23 cellular contexts compared by ENCODE assay signal in genomic region chr16:67254809-67255552, GRCh38. TPM values are rescaled to one million over a fixed set of nuclear protein-coding genes. Genes with fewer than 3 reads are reported as not detected.
DNase-seq lines count a peak whose midpoint lies in the region; ATAC-seq, FAIRE-seq and TF ChIP-seq lines count a peak whose summit lies in the region.
"Had no signal": no experiment of that assay in that cellular context is flagged by ENCODE, and none has a peak within 500 bp of the region (broad histone marks: within the 10 kb centered on the region; RNA-seq: fewer than 3 reads in every experiment).

No MANE protein-coding gene starts in this region.

- H3K4me3 ChIP-seq in HepG2 (replicated peaks in 1 of 3; ENCODE audit: insufficient read depth in 1 of 3, low read depth in 2 of 3, low read length in 3 of 3) (no peak overlapping the region), right lobe of liver (no peak overlapping the region), mucosa of descending colon (no peak overlapping the region), psoas muscle (no peak overlapping the region), thyroid gland (replicated peaks in 1 of 3) (no peak overlapping the region)
- H3K4me3 ChIP-seq: BLaER1, GM23248, MG63, PC-9 had no signal

- H3K27ac ChIP-seq in HepG2 (ENCODE audit: extremely low read length, insufficient read depth, low read length) = no peak overlapping the region
- H3K27ac ChIP-seq in right lobe of liver = no peak overlapping the region
- no peak overlapping the region for H3K27ac ChIP-seq in psoas muscle
- H3K27ac ChIP-seq in thyroid gland = no peak overlapping the region
- H3K27ac ChIP-seq: BLaER1, GM23248, PC-9 had no signal

- no peaks in the 10 kb centered on the region for H3K79me2 ChIP-seq in HepG2 (ENCODE audit: insufficient read depth, low read length)

- H2AFZ ChIP-seq in HepG2 (ENCODE audit: low read length) = no peak overlapping the region
- H2AFZ ChIP-seq: GM23248, PC-9 had no signal

- H3K36me3 ChIP-seq in HepG2 (replicated peaks in 1 of 2; ENCODE audit: control insufficient read depth in 1 of 2, insufficient read depth in 2 of 2, low read length in 2 of 2) = no peaks in the 10 kb centered on the region
- H3K36me3 ChIP-seq in right lobe of liver = no peaks in the 10 kb centered on the region
- no peaks in the 10 kb centered on the region for H3K36me3 ChIP-seq in mucosa of descending colon (ENCODE audit: low read depth)
- H3K36me3 ChIP-seq in psoas muscle (ENCODE audit: insufficient read depth in 1 of 2, low read depth in 1 of 2) = peaks cover 0 to 6% of the 10 kb centered on the region in 2 donors
- no peaks in the 10 kb centered on the region for H3K36me3 ChIP-seq in thyroid gland
- H3K36me3 ChIP-seq: BLaER1, MG63 had no signal

- 69% methylated on average over 17 of the region's 18 CpGs for WGBS in HepG2 (ENCODE audit: low lambda C conversion rate)
- 90% methylated on average over 4 of the region's 18 CpGs for WGBS in right lobe of liver (ENCODE audit: insufficient coverage, low coverage, low lambda C conversion rate, missing lambda C conversion rate)
- WGBS in psoas muscle, 3 donors = 88 to 92% (median 89%) methylated on average over 18 of the region's 18 CpGs
- WGBS in thyroid gland, 2 donors = 90 to 93% methylated on average over 12 to 18 of the region's 18 CpGs

- in situ Hi-C loops in HepG2 (cut with HindIII; ENCODE audit: extremely low pct_ligation_motif_present, low pct_unique_long_range_greater_than_20kb) = no loop called here

- TF ChIP-seq POLR2A in HepG2 (IDR thresholded peaks at IDR 0.05; ENCODE audit: insufficient read depth in 1 of 2, low read depth in 2 of 2, low read length in 2 of 2) (no peak), right lobe of liver (IDR thresholded peaks at IDR 0.05) (no peak), thyroid gland (IDR thresholded peaks at IDR 0.05) (no peak)

- H3K9ac ChIP-seq in HepG2 (ENCODE audit: insufficient read depth, low read depth, low read length) = no peak overlapping the region
- H3K9ac ChIP-seq: BLaER1, GM23248 had no signal

- TF ChIP-seq EP300 in HepG2 (IDR thresholded peaks at IDR 0.05; ENCODE audit: low read depth in 2 of 2, low read length in 2 of 2) (no peak), HepG2 (CRISPR knock-in tag; IDR thresholded peaks at IDR 0.05; ENCODE audit: borderline replicate concordance) (no peak)

- no peak for TF ChIP-seq RAD21 in HepG2 (CRISPR knock-in tag; IDR thresholded peaks at IDR 0.05)

- POLR2A ChIA-PET in HepG2 (lab: Yijun Ruan, JAX) = no interaction called here

- no TSS peak for BruUV-seq in HepG2 (replicated peaks; lab: Mats Ljungman, UMichigan)

- CTCF ChIA-PET in HepG2 (lab: Yijun Ruan, JAX; ENCODE audit: low intra/inter-chr PET ratio, low total read pairs) = no interaction called here

- H3K4me2 ChIP-seq in HepG2 (ENCODE audit: low read depth, low read length) = no peak overlapping the region
- H3K4me2 ChIP-seq: BLaER1, PC-9 had no signal

- ATAC-seq in HepG2 (no peak), right lobe of liver (no peak), mucosa of descending colon (peak; percentile 46), psoas muscle (no peak), GM21529 (IDR thresholded peaks at IDR 0.05; ENCODE audit: unreplicated experiment) (no peak)

- H3K27me3 ChIP-seq in HepG2 (ENCODE audit: control insufficient read depth in 1 of 2, insufficient read depth in 2 of 2, low read length in 2 of 2) (peaks cover 0 to 7% of the 10 kb centered on the region in 2 experiments; a peak in 2 of 5 replicates), right lobe of liver (no peaks in the 10 kb centered on the region), psoas muscle (ENCODE audit: insufficient read depth in 3 of 3, low read length in 2 of 3) (no peaks in the 10 kb centered on the region), thyroid gland (no peaks in the 10 kb centered on the region)
- H3K27me3 ChIP-seq: MG63 had no signal

- TF ChIP-seq CTCF in HepG2 (CRISPR knock-in tag; IDR thresholded peaks at IDR 0.05) (no peak), right lobe of liver (IDR thresholded peaks at IDR 0.05) (no peak), mucosa of descending colon (IDR thresholded peaks at IDR 0.05) (no peak), psoas muscle (IDR thresholded peaks at IDR 0.05) (no peak), thyroid gland (IDR thresholded peaks at IDR 0.05) (no peak)

- H3K9me3 ChIP-seq in HepG2 (ENCODE audit: low read length) (no peaks in the 10 kb centered on the region), right lobe of liver (no peaks in the 10 kb centered on the region), mucosa of descending colon (no peaks in the 10 kb centered on the region), psoas muscle (no peaks in the 10 kb centered on the region), thyroid gland (no peaks in the 10 kb centered on the region)
- H3K9me3 ChIP-seq: BLaER1, MG63 had no signal

- no peaks in the 10 kb centered on the region for H4K20me1 ChIP-seq in HepG2 (ENCODE audit: insufficient read depth, low read length)
- H4K20me1 ChIP-seq: BLaER1 had no signal

- intact Hi-C loops in HepG2 (cut with micrococcal nuclease; ENCODE audit: unreplicated experiment) = no loop called here
- intact Hi-C loops in right lobe of liver (cut with DNase I) = loop anchor here in 1 of 2 donors (10.0 kb wide), 1 partner anchor 140 kb away; the partner anchor contains the start of gene TPPP3
- intact Hi-C loops in mucosa of descending colon (cut with DNase I, micrococcal nuclease) = no loop called here
- intact Hi-C loops in psoas muscle (cut with DNase I) = loop anchor here (5.0 to 10.0 kb wide), 2 partner anchors 160 to 397 kb away; partner anchors contain the start of gene ZDHHC1 (in 1 of the 2)
- intact Hi-C loops in thyroid gland (cut with DNase I) = no loop called here

- H3K4me1 ChIP-seq in HepG2 (ENCODE audit: insufficient read depth, low read length) (peaks cover 20% of the 10 kb centered on the region), right lobe of liver (no peaks in the 10 kb centered on the region), mucosa of descending colon (ENCODE audit: low read depth) (no peaks in the 10 kb centered on the region), psoas muscle (no peaks in the 10 kb centered on the region), thyroid gland (no peaks in the 10 kb centered on the region)

- no peak for DNase-seq in HepG2 (ENCODE audit: low spot score)
- no peak for DNase-seq in right lobe of liver
- peak in 2 of 3 donors; percentile 25 to 29 for DNase-seq in mucosa of descending colon
- peak; percentile 12 to 39 for DNase-seq in psoas muscle
- no peak for DNase-seq in activated T-cell treated with anti-CD3 and anti-CD28 coated beads, Interleukin-2, amount 50 U/mL, for 48 hours
- DNase-seq in thyroid gland = no peak
- DNase-seq: CD4-positive, alpha-beta T cell; GM23248; H7; KBM-7; MG63; NCI-H1417; NCI-H1694; NCI-H2029 treated with DMSO at 0.1 percent for 48 hours; NCI-H2227 treated with DMSO at 0.1 percent for 48 hours; NCI-H526 treated with DMSO at 0.1 percent for 48 hours; PC-9; SHP77 had no signal

- no peak for FAIRE-seq in HepG2 (lab: Jason Lieb, UNC)
- FAIRE-seq: A204.1, D721Med, GM18507 had no signal

RNA-seq across cellular contexts. Expression of gene SLC9A5, which starts 6.2 kb away (rescaled TPM):
- 0.15 and 0.58 TPM in 2 replicates for total RNA-seq in HepG2 (2016; rRNA removed; fragmentation: Illumina TruSeq; extraction: Trizol)
- 0.26 and 0.71 TPM in 2 replicates for total RNA-seq in HepG2 (2016; cell fraction: cytosol; rRNA removed; fragmentation: Illumina TruSeq; extraction: Trizol; ENCODE audit: low read depth)
- total RNA-seq in HepG2 (2016; cell fraction: insoluble cytoplasmic fraction; rRNA removed; fragmentation: Illumina TruSeq; extraction: Trizol) = 0.13 and 0.69 TPM in 2 replicates
- 0.21 and 0.46 TPM in 2 replicates for total RNA-seq in HepG2 (2016; cell fraction: membrane; rRNA removed; fragmentation: Illumina TruSeq; extraction: Trizol)
- 0.81 and 1.1 TPM in 2 replicates for total RNA-seq in HepG2 (2016; cell fraction: nucleus; rRNA removed; fragmentation: Illumina TruSeq; extraction: Trizol)
- polyA plus RNA-seq in HepG2 (2011; rRNA removed) = 1.4 and 1.5 TPM in 2 replicates
- 0.54 and 0.66 TPM in 2 replicates for polyA plus RNA-seq in HepG2 (2011; cell fraction: cytosol; rRNA removed)
- polyA plus RNA-seq in HepG2 (2011; cell fraction: nucleus; rRNA removed) = 11.5 and 16.1 TPM in 2 replicates
- 0.86 and 0.88 TPM in 2 replicates for polyA plus RNA-seq in HepG2 (2012)
- polyA plus RNA-seq in HepG2 (2016; cell fraction: cytosol; fragmentation: Illumina TruSeq; extraction: Trizol; ENCODE audit: low read depth) = 0.06 and 0.33 TPM in 2 replicates
- 0.11 and 0.30 TPM in 2 replicates for polyA plus RNA-seq in HepG2 (2016; cell fraction: insoluble cytoplasmic fraction; fragmentation: Illumina TruSeq; extraction: Trizol; ENCODE audit: low read depth)
- 0.14 and 0.19 TPM in 2 replicates for polyA plus RNA-seq in HepG2 (2016; cell fraction: membrane; fragmentation: Illumina TruSeq; extraction: Trizol; ENCODE audit: low read depth)
- polyA plus RNA-seq in HepG2 (2016; cell fraction: nucleus; fragmentation: Illumina TruSeq; extraction: Trizol; ENCODE audit: insufficient read depth, low read depth) = 1.8 and 2.8 TPM in 2 replicates
- polyA minus RNA-seq in HepG2 (2011; rRNA and poly(A)+ RNA removed; ENCODE audit: low replicate concordance) = 0.80 and 1.8 TPM in 2 replicates
- polyA minus RNA-seq in HepG2 (2011; cell fraction: cytosol; rRNA and poly(A)+ RNA removed) = 0.20 TPM in 1 of 2 replicates, not detected in the other
- 1.7 and 2.5 TPM in 2 replicates for polyA minus RNA-seq in HepG2 (2011; cell fraction: nucleus; rRNA and poly(A)+ RNA removed)
- total RNA-seq in right lobe of liver = under 1 TPM; 0.06 to 0.53 (median 0.15) TPM
- 1 to 10 TPM; 1.7 to 2.6 (median 1.9) TPM for total RNA-seq in mucosa of descending colon
- 1 to 10 TPM in 3 of 4 donors, under 1 TPM in 1; 0.59 to 1.7 (median 1.4) TPM for total RNA-seq in psoas muscle
- polyA plus RNA-seq in psoas muscle = 1 to 10 TPM in 1 of 3 donors, under 1 TPM in 2; 0.52 to 1.1 (median 0.91) TPM
- 1 to 10 TPM in 2 of 4 donors, under 1 TPM in 2; 0.56 to 3.0 (median 1.1) TPM for total RNA-seq in thyroid gland

RNA-seq across cellular contexts. Expression of gene FHOD1, which starts 7.7 kb away (rescaled TPM):
- 10.9 and 20.8 TPM in 2 replicates for total RNA-seq in HepG2 (2016; rRNA removed; fragmentation: Illumina TruSeq; extraction: Trizol)
- 5.1 and 5.8 TPM in 2 replicates for total RNA-seq in HepG2 (2016; cell fraction: cytosol; rRNA removed; fragmentation: Illumina TruSeq; extraction: Trizol; ENCODE audit: low read depth)
- 8.4 and 24.4 TPM in 2 replicates for total RNA-seq in HepG2 (2016; cell fraction: insoluble cytoplasmic fraction; rRNA removed; fragmentation: Illumina TruSeq; extraction: Trizol)
- 8.8 and 9.7 TPM in 2 replicates for total RNA-seq in HepG2 (2016; cell fraction: membrane; rRNA removed; fragmentation: Illumina TruSeq; extraction: Trizol)
- 34.0 and 35.5 TPM in 2 replicates for total RNA-seq in HepG2 (2016; cell fraction: nucleus; rRNA removed; fragmentation: Illumina TruSeq; extraction: Trizol)
- 15.0 and 20.0 TPM in 2 replicates for polyA plus RNA-seq in HepG2 (2011; rRNA removed)
- polyA plus RNA-seq in HepG2 (2011; cell fraction: cytosol; rRNA removed) = 3.6 and 6.2 TPM in 2 replicates
- polyA plus RNA-seq in HepG2 (2011; cell fraction: nucleus; rRNA removed) = 111 and 166 TPM in 2 replicates
- polyA plus RNA-seq in HepG2 (2012) = 18.8 and 19.0 TPM in 2 replicates
- 3.2 and 3.7 TPM in 2 replicates for polyA plus RNA-seq in HepG2 (2016; cell fraction: cytosol; fragmentation: Illumina TruSeq; extraction: Trizol; ENCODE audit: low read depth)
- polyA plus RNA-seq in HepG2 (2016; cell fraction: insoluble cytoplasmic fraction; fragmentation: Illumina TruSeq; extraction: Trizol; ENCODE audit: low read depth) = 8.1 and 13.0 TPM in 2 replicates
- polyA plus RNA-seq in HepG2 (2016; cell fraction: membrane; fragmentation: Illumina TruSeq; extraction: Trizol; ENCODE audit: low read depth) = 6.7 and 6.9 TPM in 2 replicates
- polyA plus RNA-seq in HepG2 (2016; cell fraction: nucleus; fragmentation: Illumina TruSeq; extraction: Trizol; ENCODE audit: insufficient read depth, low read depth) = 97.6 and 114 TPM in 2 replicates
- polyA minus RNA-seq in HepG2 (2011; rRNA and poly(A)+ RNA removed; ENCODE audit: low replicate concordance) = 13.4 and 16.3 TPM in 2 replicates
- 7.6 and 12.0 TPM in 2 replicates for polyA minus RNA-seq in HepG2 (2011; cell fraction: cytosol; rRNA and poly(A)+ RNA removed)
- 15.7 and 16.7 TPM in 2 replicates for polyA minus RNA-seq in HepG2 (2011; cell fraction: nucleus; rRNA and poly(A)+ RNA removed)
- 1 to 10 TPM; 2.3 to 9.6 (median 3.5) TPM for total RNA-seq in right lobe of liver
- 10 to 100 TPM; 30.7 to 36.5 (median 34.1) TPM for total RNA-seq in mucosa of descending colon
- 100 to 1,000 TPM in 3 of 4 donors, 10 to 100 TPM in 1; 61.5 to 154 (median 124) TPM for total RNA-seq in psoas muscle
- polyA plus RNA-seq in psoas muscle = 10 to 100 TPM; 16.9 to 48.7 (median 27.2) TPM
- total RNA-seq in thyroid gland = 10 to 100 TPM; 17.9 to 26.4 (median 24.3) TPM

RNA-seq across cellular contexts. Expression of gene PLEKHG4, which starts 24.4 kb away (rescaled TPM):
- total RNA-seq in HepG2 (2016; rRNA removed; fragmentation: Illumina TruSeq; extraction: Trizol) (9.0 and 13.6 TPM in 2 replicates), right lobe of liver (under 1 TPM; 0.09 to 0.53 (median 0.20) TPM), mucosa of descending colon (10 to 100 TPM in 2 of 3 donors, 1 to 10 TPM in 1; 8.0 to 15.4 (median 10.5) TPM), psoas muscle (1 to 10 TPM in 2 of 4 donors, under 1 TPM in 2; 0.28 to 1.9 (median 1.3) TPM), thyroid gland (10 to 100 TPM in 2 of 4 donors, 1 to 10 TPM in 2; 8.2 to 11.7 (median 9.5) TPM)
- 1.0 and 1.9 TPM in 2 replicates for total RNA-seq in HepG2 (2016; cell fraction: cytosol; rRNA removed; fragmentation: Illumina TruSeq; extraction: Trizol; ENCODE audit: low read depth)
- total RNA-seq in HepG2 (2016; cell fraction: insoluble cytoplasmic fraction; rRNA removed; fragmentation: Illumina TruSeq; extraction: Trizol) = 8.8 and 11.1 TPM in 2 replicates
- 2.5 and 2.8 TPM in 2 replicates for total RNA-seq in HepG2 (2016; cell fraction: membrane; rRNA removed; fragmentation: Illumina TruSeq; extraction: Trizol)
- total RNA-seq in HepG2 (2016; cell fraction: nucleus; rRNA removed; fragmentation: Illumina TruSeq; extraction: Trizol) = 13.6 and 15.4 TPM in 2 replicates
- polyA plus RNA-seq in HepG2 (2011; rRNA removed) (7.1 and 13.6 TPM in 2 replicates), psoas muscle (under 1 TPM; 0.60 to 1.00 (median 0.98) TPM)
- polyA plus RNA-seq in HepG2 (2011; cell fraction: cytosol; rRNA removed) = 3.8 and 5.1 TPM in 2 replicates
- 65.5 and 71.7 TPM in 2 replicates for polyA plus RNA-seq in HepG2 (2011; cell fraction: nucleus; rRNA removed)
- polyA plus RNA-seq in HepG2 (2012) = 4.8 and 7.4 TPM in 2 replicates
- 0.52 and 0.53 TPM in 2 replicates for polyA plus RNA-seq in HepG2 (2016; cell fraction: cytosol; fragmentation: Illumina TruSeq; extraction: Trizol; ENCODE audit: low read depth)
- 5.8 and 6.5 TPM in 2 replicates for polyA plus RNA-seq in HepG2 (2016; cell fraction: insoluble cytoplasmic fraction; fragmentation: Illumina TruSeq; extraction: Trizol; ENCODE audit: low read depth)
- polyA plus RNA-seq in HepG2 (2016; cell fraction: membrane; fragmentation: Illumina TruSeq; extraction: Trizol; ENCODE audit: low read depth) = 1.3 TPM in 2 replicates
- 33.1 and 40.1 TPM in 2 replicates for polyA plus RNA-seq in HepG2 (2016; cell fraction: nucleus; fragmentation: Illumina TruSeq; extraction: Trizol; ENCODE audit: insufficient read depth, low read depth)
- polyA minus RNA-seq in HepG2 (2011; rRNA and poly(A)+ RNA removed; ENCODE audit: low replicate concordance) = 17.3 and 27.5 TPM in 2 replicates
- 3.0 and 10.6 TPM in 2 replicates for polyA minus RNA-seq in HepG2 (2011; cell fraction: cytosol; rRNA and poly(A)+ RNA removed)
- 8.5 and 10.2 TPM in 2 replicates for polyA minus RNA-seq in HepG2 (2011; cell fraction: nucleus; rRNA and poly(A)+ RNA removed)

RNA-seq across cellular contexts. Expression of gene TMEM208, which starts 28.1 kb away (rescaled TPM):
- 50.6 and 72.9 TPM in 2 replicates for total RNA-seq in HepG2 (2016; rRNA removed; fragmentation: Illumina TruSeq; extraction: Trizol)
- total RNA-seq in HepG2 (2016; cell fraction: cytosol; rRNA removed; fragmentation: Illumina TruSeq; extraction: Trizol; ENCODE audit: low read depth) = 46.7 and 49.0 TPM in 2 replicates
- total RNA-seq in HepG2 (2016; cell fraction: insoluble cytoplasmic fraction; rRNA removed; fragmentation: Illumina TruSeq; extraction: Trizol) = 52.7 and 71.2 TPM in 2 replicates
- 48.8 and 62.4 TPM in 2 replicates for total RNA-seq in HepG2 (2016; cell fraction: membrane; rRNA removed; fragmentation: Illumina TruSeq; extraction: Trizol)
- total RNA-seq in HepG2 (2016; cell fraction: nucleus; rRNA removed; fragmentation: Illumina TruSeq; extraction: Trizol) = 57.5 and 64.0 TPM in 2 replicates
- polyA plus RNA-seq in HepG2 (2011; rRNA removed) = 58.8 and 66.9 TPM in 2 replicates
- 86.4 and 95.7 TPM in 2 replicates for polyA plus RNA-seq in HepG2 (2011; cell fraction: cytosol; rRNA removed)
- 60.0 and 64.8 TPM in 2 replicates for polyA plus RNA-seq in HepG2 (2011; cell fraction: nucleus; rRNA removed)
- polyA plus RNA-seq in HepG2 (2012) = 38.6 and 40.1 TPM in 2 replicates
- 47.9 and 51.3 TPM in 2 replicates for polyA plus RNA-seq in HepG2 (2016; cell fraction: cytosol; fragmentation: Illumina TruSeq; extraction: Trizol; ENCODE audit: low read depth)
- 53.9 and 64.3 TPM in 2 replicates for polyA plus RNA-seq in HepG2 (2016; cell fraction: insoluble cytoplasmic fraction; fragmentation: Illumina TruSeq; extraction: Trizol; ENCODE audit: low read depth)
- 49.5 and 59.3 TPM in 2 replicates for polyA plus RNA-seq in HepG2 (2016; cell fraction: membrane; fragmentation: Illumina TruSeq; extraction: Trizol; ENCODE audit: low read depth)
- 92.5 and 95.8 TPM in 2 replicates for polyA plus RNA-seq in HepG2 (2016; cell fraction: nucleus; fragmentation: Illumina TruSeq; extraction: Trizol; ENCODE audit: insufficient read depth, low read depth)
- polyA minus RNA-seq in HepG2 (2011; rRNA and poly(A)+ RNA removed; ENCODE audit: low replicate concordance) = 76.4 and 93.1 TPM in 2 replicates
- 16.8 and 20.6 TPM in 2 replicates for polyA minus RNA-seq in HepG2 (2011; cell fraction: cytosol; rRNA and poly(A)+ RNA removed)
- 58.8 and 60.5 TPM in 2 replicates for polyA minus RNA-seq in HepG2 (2011; cell fraction: nucleus; rRNA and poly(A)+ RNA removed)
- total RNA-seq in right lobe of liver = 10 to 100 TPM; 32.6 to 58.7 (median 40.5) TPM
- 10 to 100 TPM; 30.8 to 39.6 (median 36.1) TPM for total RNA-seq in mucosa of descending colon
- 10 to 100 TPM; 10.1 to 32.7 (median 20.5) TPM for total RNA-seq in psoas muscle
- 100 to 1,000 TPM in 1 of 3 donors, 10 to 100 TPM in 2; 64.3 to 111 (median 91.9) TPM for polyA plus RNA-seq in psoas muscle
- total RNA-seq in thyroid gland = 10 to 100 TPM; 53.2 to 69.0 (median 58.3) TPM

RNA-seq across cellular contexts. Expression of gene ELMO3, which starts 56.0 kb away (rescaled TPM):
- total RNA-seq in HepG2 (2016; rRNA removed; fragmentation: Illumina TruSeq; extraction: Trizol) (0.58 and 2.6 TPM in 2 replicates), right lobe of liver (1 to 10 TPM; 1.8 to 8.0 (median 4.6) TPM), mucosa of descending colon (10 to 100 TPM; 25.4 to 68.0 (median 42.1) TPM), psoas muscle (under 1 TPM; 0.26 to 0.79 (median 0.42) TPM), thyroid gland (10 to 100 TPM; 26.0 to 37.8 (median 30.0) TPM)
- 0.61 and 0.97 TPM in 2 replicates for total RNA-seq in HepG2 (2016; cell fraction: cytosol; rRNA removed; fragmentation: Illumina TruSeq; extraction: Trizol; ENCODE audit: low read depth)
- 0.46 and 2.4 TPM in 2 replicates for total RNA-seq in HepG2 (2016; cell fraction: insoluble cytoplasmic fraction; rRNA removed; fragmentation: Illumina TruSeq; extraction: Trizol)
- 1.1 and 1.3 TPM in 2 replicates for total RNA-seq in HepG2 (2016; cell fraction: membrane; rRNA removed; fragmentation: Illumina TruSeq; extraction: Trizol)
- total RNA-seq in HepG2 (2016; cell fraction: nucleus; rRNA removed; fragmentation: Illumina TruSeq; extraction: Trizol) = 5.3 and 6.4 TPM in 2 replicates
- polyA plus RNA-seq in HepG2 (2011; rRNA removed) (4.0 and 5.7 TPM in 2 replicates), psoas muscle (under 1 TPM; 0.35 to 0.82 (median 0.53) TPM)
- 1.1 and 2.2 TPM in 2 replicates for polyA plus RNA-seq in HepG2 (2011; cell fraction: cytosol; rRNA removed)
- 45.0 and 50.5 TPM in 2 replicates for polyA plus RNA-seq in HepG2 (2011; cell fraction: nucleus; rRNA removed)
- 2.3 and 4.2 TPM in 2 replicates for polyA plus RNA-seq in HepG2 (2012)
- 1.5 TPM in 2 replicates for polyA plus RNA-seq in HepG2 (2016; cell fraction: cytosol; fragmentation: Illumina TruSeq; extraction: Trizol; ENCODE audit: low read depth)
- polyA plus RNA-seq in HepG2 (2016; cell fraction: insoluble cytoplasmic fraction; fragmentation: Illumina TruSeq; extraction: Trizol; ENCODE audit: low read depth) = 0.64 and 0.70 TPM in 2 replicates
- 1.5 and 1.8 TPM in 2 replicates for polyA plus RNA-seq in HepG2 (2016; cell fraction: membrane; fragmentation: Illumina TruSeq; extraction: Trizol; ENCODE audit: low read depth)
- polyA plus RNA-seq in HepG2 (2016; cell fraction: nucleus; fragmentation: Illumina TruSeq; extraction: Trizol; ENCODE audit: insufficient read depth, low read depth) = 15.0 and 18.4 TPM in 2 replicates
- 2.2 and 4.9 TPM in 2 replicates for polyA minus RNA-seq in HepG2 (2011; rRNA and poly(A)+ RNA removed; ENCODE audit: low replicate concordance)
- polyA minus RNA-seq in HepG2 (2011; cell fraction: cytosol; rRNA and poly(A)+ RNA removed) = 0.62 TPM in 1 of 2 replicates, not detected in the other
- 3.5 and 6.0 TPM in 2 replicates for polyA minus RNA-seq in HepG2 (2011; cell fraction: nucleus; rRNA and poly(A)+ RNA removed)
- polyA plus RNA-seq: GM23248 had no signal

Comparison
In these comparisons a context has a peak if more than half of its experiments do, and no peak if none do; other contexts are left out.
1. DNase-seq: peak in mucosa of descending colon (2 of 3) and psoas muscle (2 of 2); none in HepG2 (single experiment), right lobe of liver (0 of 3), activated T-cell treated with anti-CD3 and anti-CD28 coated beads, Interleukin-2, amount 50 U/mL, for 48 hours (0 of 2) and thyroid gland (0 of 2).
2. intact Hi-C loops: an anchor here in psoas muscle (5.0 to 10.0 kb wide); none called in HepG2, mucosa of descending colon and thyroid gland.